19 cellular contexts compared by ENCODE assay signal in genomic region chr4:105632599-105632998, GRCh38.
DNase-seq lines count a peak whose midpoint lies in the region; ATAC-seq, FAIRE-seq and TF ChIP-seq lines count a peak whose summit lies in the region.
"Had no signal": no experiment of that assay in that cellular context is flagged by ENCODE, and none has a peak within 500 bp of the region (broad histone marks: within the 10 kb centered on the region; RNA-seq: fewer than 3 reads in every experiment).

No MANE protein-coding gene starts in this region.

- TF ChIP-seq CTCF in breast epithelium (IDR thresholded peaks at IDR 0.05) (no peak), MCF 10A (IDR thresholded peaks at IDR 0.05; ENCODE audit: unreplicated experiment) (no peak), KMS-11 (conservative IDR thresholded peaks at IDR 0.05; ENCODE audit: low read depth, low read length) (peak; percentile 38; the same call in 1 of the 2 replicates), body of pancreas (IDR thresholded peaks at IDR 0.05) (no peak), thyroid gland (IDR thresholded peaks at IDR 0.05) (peak in 2 of 6 experiments; percentile 11 to 17)

- POLR2A ChIA-PET in MCF 10A (lab: Yijun Ruan, JAX) = interaction anchor here (0.7 to 1.5 kb wide), 7 partner anchors 12 to 462 kb away, joined by 3 to 5 read pairs (median 3); no protein-coding TSS in a partner anchor

- H3K4me1 ChIP-seq in breast epithelium (peaks cover 0 to 7% of the 10 kb centered on the region in 2 donors), KMS-11 (ENCODE audit: low read depth, poor library complexity, severe bottlenecking) (peaks cover 76% of the 10 kb centered on the region), body of pancreas (peaks cover 27% of the 10 kb centered on the region), thyroid gland (peaks cover 16 to 26% of the 10 kb centered on the region in 2 donors)

- no peak overlapping the region for H3K4me3 ChIP-seq in breast epithelium
- H3K4me3 ChIP-seq in KMS-11 (IDR thresholded peaks at IDR 0.05; ENCODE audit: insufficient read depth, low read depth, low read length) = no peak overlapping the region
- no peak overlapping the region for H3K4me3 ChIP-seq in body of pancreas
- no peak overlapping the region for H3K4me3 ChIP-seq in thyroid gland (replicated peaks in 1 of 3)
- H3K4me3 ChIP-seq: psoas muscle had no signal

- H3K36me3 ChIP-seq in breast epithelium (no peaks in the 10 kb centered on the region), KMS-11 (ENCODE audit: insufficient read depth) (no peaks in the 10 kb centered on the region), body of pancreas (replicated peaks in 1 of 2; ENCODE audit: insufficient read depth in 1 of 2, low read depth in 2 of 2) (peaks cover 0 to 1% of the 10 kb centered on the region in 2 donors), thyroid gland (no peaks in the 10 kb centered on the region)

- BruUV-seq in MCF 10A (replicated peaks; lab: Mats Ljungman, UMichigan) = no TSS peak

- H2AFZ ChIP-seq in KMS-11 (ENCODE audit: low read depth) = peak overlapping the region; percentile 42

- H3K9me3 ChIP-seq in breast epithelium (no peaks in the 10 kb centered on the region), body of pancreas (no peaks in the 10 kb centered on the region), thyroid gland (no peaks in the 10 kb centered on the region)
- H3K9me3 ChIP-seq: psoas muscle had no signal

- no peak for FAIRE-seq in GM12892 (lab: Jason Lieb, UNC)
- FAIRE-seq: A204.1 had no signal

- H3K27me3 Mint-ChIP-seq in MCF 10A (ENCODE audit: insufficient read depth, unreplicated experiment) = no peaks in the 10 kb centered on the region
- H3K27me3 Mint-ChIP-seq: stimulated activated memory B cell treated with anti-CD40 and anti-IgM and Interleukin-4, amounts not matched to agents 10 μg/mL and 1 μg/mL and 100 μg/mL, for 72 hours had no signal

- peak overlapping the region; percentile 9; the same call in 1 of the 2 replicates for H3K9ac ChIP-seq in KMS-11

- TF ChIP-seq POLR2A in breast epithelium (IDR thresholded peaks at IDR 0.05) = no peak
- TF ChIP-seq POLR2A in body of pancreas (IDR thresholded peaks at IDR 0.05) = no peak
- TF ChIP-seq POLR2A in thyroid gland (IDR thresholded peaks at IDR 0.05) = no peak
- no peak for TF ChIP-seq POLR2A in GM12892 (IDR thresholded peaks at IDR 0.05; ENCODE audit: low read depth, low read length)

- 56 to 90% methylated on average over 3 of the region's 3 CpGs for WGBS in body of pancreas, 2 donors
- 84 to 96% methylated on average over 3 of the region's 3 CpGs for whole genome bisulfite sequencing in thyroid gland, 2 donors

- H3K27me3 ChIP-seq in breast epithelium (no peaks in the 10 kb centered on the region), KMS-11 (ENCODE audit: insufficient read depth, low read depth) (no peaks in the 10 kb centered on the region), body of pancreas (no peaks in the 10 kb centered on the region), thyroid gland (no peaks in the 10 kb centered on the region)

- H3K27ac Mint-ChIP-seq in MCF 10A (ENCODE audit: low read depth, unreplicated experiment) = no peak overlapping the region
- H3K27ac Mint-ChIP-seq: H9; natural killer cell; stimulated activated memory B cell treated with anti-CD40 and anti-IgM and Interleukin-4, amounts not matched to agents 10 μg/mL and 1 μg/mL and 100 μg/mL, for 72 hours; type B pancreatic cell had no signal

- no peaks in the 10 kb centered on the region for H3K36me3 Mint-ChIP-seq in MCF 10A (ENCODE audit: insufficient read depth, unreplicated experiment)
- H3K36me3 Mint-ChIP-seq: natural killer cell; stimulated activated memory B cell treated with anti-CD40 and anti-IgM and Interleukin-4, amounts not matched to agents 10 μg/mL and 1 μg/mL and 100 μg/mL, for 72 hours; type B pancreatic cell had no signal

- CTCF ChIA-PET in MCF 10A (lab: Yijun Ruan, JAX) = interaction anchor here (0.6 to 4.2 kb wide), 27 partner anchors 9 to 562 kb away, joined by 3 to 56 read pairs (median 4); partner anchors contain the start of genes ARHGEF38, GSTCD, INTS12 and PPA2

- intact Hi-C loops in breast epithelium (cut with DNase I; ENCODE audit: low total_unique reads) (no loop called here), MCF 10A (cut with micrococcal nuclease) (loop anchor here (1.0 kb wide), 1 partner anchor 112 kb away; no protein-coding TSS in a partner anchor), body of pancreas (cut with DNase I) (no loop called here), thyroid gland (cut with DNase I) (no loop called here)

- H3K9me3 Mint-ChIP-seq in MCF 10A (ENCODE audit: unreplicated experiment) = no peaks in the 10 kb centered on the region
- H3K9me3 Mint-ChIP-seq: H9; natural killer cell; stimulated activated memory B cell treated with anti-CD40 and anti-IgM and Interleukin-4, amounts not matched to agents 10 μg/mL and 1 μg/mL and 100 μg/mL, for 72 hours; type B pancreatic cell had no signal

- H3K4me2 ChIP-seq in KMS-11 = peak overlapping the region; percentile 81

- ATAC-seq in body of pancreas = no peak
- ATAC-seq: activated CD4-positive, CD25-positive, alpha-beta regulatory T cell treated with anti-CD3 and anti-CD28 coated beads, Interleukin-2, amount 50 U/mL, for 24 hours; natural killer cell; psoas muscle; stimulated activated memory B cell treated with anti-CD40 and anti-IgM and Interleukin-4, amounts not matched to agents 10 μg/mL and 1 μg/mL and 100 μg/mL, for 72 hours had no signal

- H4K20me1 ChIP-seq in KMS-11 (ENCODE audit: insufficient read depth) = no peaks in the 10 kb centered on the region

- no peak overlapping the region for H3K4me3 Mint-ChIP-seq in MCF 10A (ENCODE audit: unreplicated experiment)
- H3K4me3 Mint-ChIP-seq: H9; natural killer cell; stimulated activated memory B cell treated with anti-CD40 and anti-IgM and Interleukin-4, amounts not matched to agents 10 μg/mL and 1 μg/mL and 100 μg/mL, for 72 hours; type B pancreatic cell had no signal

- no peaks in the 10 kb centered on the region for H3K79me2 ChIP-seq in KMS-11 (ENCODE audit: insufficient read depth, low read depth)

- DNase-seq in breast epithelium (ENCODE audit: low spot score in 2 of 2) (no peak), MCF 10A (ENCODE audit: unreplicated experiment) (no peak), body of pancreas (no peak), thyroid gland (no peak), kidney tubule cell (ENCODE audit: low spot score) (no peak), GM12892 (ENCODE audit: insufficient read length) (no peak)
- no peak for DNase-seq in stimulated activated CD4-positive, alpha-beta T cell treated with anti-CD3 and anti-CD28 coated beads, Interleukin-2, amount 100 ng/mL, for 24 hours
- DNase-seq: C1 segment of cervical spinal cord, cerebellar nuclear complex, H9, natural killer cell, NCI-H1092, psoas muscle, SHP77 treated with DMSO at 0.1 percent for 48 hours had no signal

- peaks cover 10% of the 10 kb centered on the region for H3K4me1 Mint-ChIP-seq in MCF 10A (ENCODE audit: insufficient read depth, unreplicated experiment)
- H3K4me1 Mint-ChIP-seq: natural killer cell had no signal

- H3K27ac ChIP-seq in breast epithelium = peak overlapping the region; percentile 23 to 56
- H3K27ac ChIP-seq in KMS-11 = peak overlapping the region; percentile 63
- H3K27ac ChIP-seq in body of pancreas = peak overlapping the region in 3 of 4 donors; percentile 3 to 56 (median 39)
- peak overlapping the region; percentile 3 to 71 (median 37) for H3K27ac ChIP-seq in thyroid gland
- H3K27ac ChIP-seq: psoas muscle had no signal
